Comparison of ENCODE assay signal across 8 cellular contexts in genomic region chr10:50622497-50623298, GRCh38. TPM values are rescaled to one million over a fixed set of nuclear protein-coding genes. Genes with fewer than 3 reads are reported as not detected.
A peak's percentile ranks its signal among the peaks of the same experiment; 100 is the strongest.
DNase-seq lines count a peak whose midpoint lies in the region; ATAC-seq and TF ChIP-seq lines count a peak whose summit lies in the region.

No MANE protein-coding gene starts in this region.

- ATAC-seq in HG02571 (IDR thresholded peaks at IDR 0.05; ENCODE audit: unreplicated experiment), result no peak

- no peaks in the 10 kb centered on the region for H3K36me3 ChIP-seq in CD8-positive, alpha-beta memory T cell (ENCODE audit: insufficient read depth, low read length)

- no peak for TF ChIP-seq POLR2A in lower leg skin (IDR thresholded peaks at IDR 0.05)

- H3K4me3 Mint-ChIP-seq in CD8-positive, alpha-beta memory T cell, result peak overlapping the region; percentile 95 to 99 (median 96)

- POLR2A ChIA-PET in CD8-positive, alpha-beta memory T cell (lab: Charles Lee), result interaction anchor here (0.5 to 5.7 kb wide), 9 partner anchors 14 to 207 kb away, joined by 3 to 53 read pairs (median 3); partner anchors contain the start of gene ASAH2B

- no peaks in the 10 kb centered on the region for H3K9me3 ChIP-seq in CD8-positive, alpha-beta memory T cell (ENCODE audit: low read length)

- no peaks in the 10 kb centered on the region for H3K9me3 Mint-ChIP-seq in CD8-positive, alpha-beta memory T cell

- peak; percentile 16 to 62 (median 25) for DNase-seq in CD8-positive, alpha-beta memory T cell
- DNase-seq in KG1 (lab: John Stamatoyannopoulos, UW) (peak; percentile 7), ecto neural progenitor cell (ENCODE audit: low spot score) (peak; percentile 72), lower leg skin (ENCODE audit: low spot score in 2 of 2) (peak; percentile 35 to 88), NCI-H187 (lab: John Stamatoyannopoulos, UW) (no peak)
- peak; percentile 25 for DNase-seq in activated CD4-positive, alpha-beta T cell treated with anti-CD3 and anti-CD28 coated beads, Interleukin-2, amount 50 U/mL, for 1 hour
- peak in 5 of 6 experiments; percentile 22 to 69 (median 48) for DNase-seq in stimulated activated naive CD4-positive, alpha-beta T cell (lab: John Stamatoyannopoulos, UW)

- peaks cover 0 to 20% (median 0%) of the 10 kb centered on the region in 3 donors for H3K36me3 Mint-ChIP-seq in CD8-positive, alpha-beta memory T cell

- 0 to 1% methylated on average over 28 to 40 of the region's 50 CpGs for WGBS in lower leg skin, 2 donors

- CTCF ChIA-PET in CD8-positive, alpha-beta memory T cell (lab: Charles Lee), result interaction anchor here (0.8 to 2.9 kb wide), 16 partner anchors 10 to 307 kb away, joined by 3 to 13 read pairs (median 4); no protein-coding TSS in a partner anchor

- H3K4me1 Mint-ChIP-seq in CD8-positive, alpha-beta memory T cell, result peaks cover 50 to 56% (median 53%) of the 10 kb centered on the region in 3 donors

- H3K4me3 ChIP-seq in CD8-positive, alpha-beta memory T cell (ENCODE audit: low read length), result peak overlapping the region; percentile 99
- H3K4me3 ChIP-seq in lower leg skin (ENCODE audit: low read depth, poor library complexity, severe bottlenecking), result peak overlapping the region; percentile 78

- no peaks in the 10 kb centered on the region for H3K27me3 ChIP-seq in CD8-positive, alpha-beta memory T cell (ENCODE audit: insufficient read depth, low read length, poor library complexity, severe bottlenecking)

- H3K27ac Mint-ChIP-seq in CD8-positive, alpha-beta memory T cell, result peak overlapping the region; percentile 95 to 100 (median 98)

- H3K27me3 Mint-ChIP-seq in CD8-positive, alpha-beta memory T cell, result peaks cover 0 to 5% of the 10 kb centered on the region in 2 donors

- H3K27ac ChIP-seq in CD8-positive, alpha-beta memory T cell (ENCODE audit: low read depth, low read length), result peak overlapping the region; percentile 100

- H3K4me1 ChIP-seq in CD8-positive, alpha-beta memory T cell (ENCODE audit: insufficient read depth, low read length), result peaks cover 48% of the 10 kb centered on the region

- intact Hi-C loops in lower leg skin (cut with DNase I; ENCODE audit: low total_unique reads), result loop anchor here (10.0 kb wide), 1 partner anchor 198 kb away; no protein-coding TSS in a partner anchor

- no peak for TF ChIP-seq CTCF in lower leg skin (IDR thresholded peaks at IDR 0.05)

RNA-seq across cellular contexts. Expression of gene SGMS1, which starts 1.1 kb away (rescaled TPM):
- total RNA-seq in CD8-positive, alpha-beta memory T cell, result 10 to 100 TPM; 13.5 to 14.5 TPM
- 11.3 TPM for polyA plus RNA-seq in CD8-positive, alpha-beta memory T cell
- 100 to 1,000 TPM; 153 to 235 (median 186) TPM for total RNA-seq in lower leg skin

Comparison
In these comparisons a context has a peak if more than half of its experiments do, and no peak if none do; other contexts are left out.
1. DNase-seq: peak in CD8-positive, alpha-beta memory T cell (5 of 5), KG1 (single experiment), activated CD4-positive, alpha-beta T cell treated with anti-CD3 and anti-CD28 coated beads, Interleukin-2, amount 50 U/mL, for 1 hour (single experiment), ecto neural progenitor cell (single experiment), lower leg skin (2 of 2) and stimulated activated naive CD4-positive, alpha-beta T cell (5 of 6); none in NCI-H187 (0 of 2).
2. RNA of gene SGMS1, which starts 1.1 kb away (total RNA-seq): 153 to 235 TPM in lower leg skin; 13.5 to 14.5 TPM in CD8-positive, alpha-beta memory T cell; every median in the first group is over 4 times any median in the second.